8 cellular contexts compared by ENCODE assay signal in genomic region chr11:66467756-66468155, GRCh38. TPM values are rescaled to one million over a fixed set of nuclear protein-coding genes. Genes with fewer than 3 reads are reported as not detected.
DNase-seq lines count a peak whose midpoint lies in the region; ATAC-seq, FAIRE-seq and TF ChIP-seq lines count a peak whose summit lies in the region.

No MANE protein-coding gene starts in this region.

- peak; percentile 29 for DNase-seq in NCI-H345 (lab: John Stamatoyannopoulos, UW)
- no peak for DNase-seq in NCI-H345 treated with DMSO at 0.1 percent for 48 hours (lab: John Stamatoyannopoulos, UW; ENCODE audit: unreplicated experiment)
- peak; percentile 78 for DNase-seq in NCI-H2196 (lab: John Stamatoyannopoulos, UW; ENCODE audit: unreplicated experiment)
- DNase-seq in GM12878 (ENCODE audit: low read depth, low spot score), result no peak
- peak; percentile 38 for DNase-seq in medulla oblongata (ENCODE audit: extremely low spot score)
- DNase-seq in superior temporal gyrus (ENCODE audit: extremely low spot score), result no peak
- no peak for DNase-seq in HEK293T (ENCODE audit: extremely low spot score)

- H4K20me1 ChIP-seq in GM12878 (ENCODE audit: control insufficient read depth, insufficient read depth), result no peaks in the 10 kb centered on the region

- POLR2A ChIA-PET in GM12878 (lab: Charles Lee), result interaction anchor here (0.6 to 2.7 kb wide), 4 partner anchors 12 to 905 kb away, joined by 3 to 13 read pairs (median 9); partner anchors contain the start of genes ACTN3, DPP3 and ZDHHC24
- POLR2A ChIA-PET in HEK293T (lab: Yijun Ruan, JAX), result interaction anchor here (1.9 to 2.7 kb wide), 2 partner anchors 12 to 29 kb away, joined by 4 to 14 read pairs; partner anchors contain the start of genes DPP3 and MRPL11

- no peak for TF ChIP-seq RAD21 in GM12878 (IDR thresholded peaks at IDR 0.05; ENCODE audit: insufficient read depth, low read depth, low read length)

- in situ Hi-C loops in GM12878 (cut with MboI), result no loop called here

- no peak overlapping the region for H3K4me3 ChIP-seq in GM12878
- peak overlapping the region; percentile 86 for H3K4me3 ChIP-seq in urinary bladder (ENCODE audit: low read depth, low read length)

- no peaks in the 10 kb centered on the region for H3K79me2 ChIP-seq in GM12878 (ENCODE audit: control insufficient read depth, insufficient read depth, low read length)

- peak overlapping the region; percentile 66; the same call in 1 of the 2 replicates for H3K4me2 ChIP-seq in GM12878 (ENCODE audit: control insufficient read depth, insufficient read depth)

- SMC1A ChIA-PET in GM12878 (lab: Charles Lee; ENCODE audit: uncharacterized antibody, unreplicated experiment), result no interaction called here

- intact Hi-C loops in GM12878 (cut with micrococcal nuclease; ENCODE audit: unreplicated experiment), result no loop called here

- no TSS peak for BruUV-seq in GM12878 (replicated peaks; lab: Mats Ljungman, UMichigan)

- CTCF ChIA-PET in GM12878 (lab: Yijun Ruan, JAX), result interaction anchor here (0.7 to 3.0 kb wide), 3 partner anchors 11 to 110 kb away, joined by 3 to 26 read pairs (median 4); partner anchors contain the start of gene DPP3
- CTCF ChIA-PET in HEK293T (lab: Yijun Ruan, JAX), result no interaction called here

- H3K9me3 ChIP-seq in GM12878 (replicated peaks; ENCODE audit: control insufficient read depth, insufficient read depth, low read length), result no peaks in the 10 kb centered on the region

- no peak for TF ChIP-seq POLR2A in GM12878 (IDR thresholded peaks at IDR 0.05; ENCODE audit: low read depth, low read length)

- FAIRE-seq in GM12878 (lab: Jason Lieb, UNC), result no peak

- H3K4me1 ChIP-seq in GM12878 (ENCODE audit: control insufficient read depth, insufficient read depth, low read length) (peaks cover 14% of the 10 kb centered on the region), urinary bladder (ENCODE audit: insufficient read depth) (peaks cover 3% of the 10 kb centered on the region)

- H3K27ac ChIP-seq in GM12878 (ENCODE audit: control insufficient read depth, insufficient read depth) (no peak overlapping the region), urinary bladder (ENCODE audit: low read depth) (no peak overlapping the region)

- RAD21 ChIA-PET in GM12878 (lab: Charles Lee; ENCODE audit: unreplicated experiment), result interaction anchor here (1.2 kb wide), 1 partner anchor 13 kb away, joined by 4 read pairs; the partner anchor contains the start of gene DPP3

- TF ChIP-seq CTCF in GM12878 (IDR thresholded peaks at IDR 0.05 in 2 of 3, conservative IDR thresholded peaks at IDR 0.05 in 1 of 3; ENCODE audit: control insufficient read depth in 2 of 3, extremely low read depth in 1 of 3, insufficient read depth in 1 of 3, low read depth in 3 of 3, low read length in 3 of 3), result no peak

- TF ChIP-seq EP300 in GM12878 (IDR thresholded peaks at IDR 0.05; ENCODE audit: borderline replicate concordance in 1 of 2, control insufficient read depth in 1 of 2, low read depth in 2 of 2, low read length in 2 of 2), result no peak

- WGBS in GM12878 (ENCODE audit: insufficient coverage, insufficient replicate concordance, low lambda C conversion rate, missing lambda C conversion rate), result 59% methylated on average over 6 of the region's 6 CpGs
- 48% methylated on average over 6 of the region's 6 CpGs for WGBS in urinary bladder

- H3K36me3 ChIP-seq in GM12878 (ENCODE audit: control insufficient read depth in 2 of 2, insufficient read depth in 2 of 2, low read length in 1 of 2), result no peaks in the 10 kb centered on the region
- no peaks in the 10 kb centered on the region for H3K36me3 ChIP-seq in urinary bladder (ENCODE audit: insufficient read depth)

- H3K9ac ChIP-seq in GM12878 (ENCODE audit: control insufficient read depth, insufficient read depth, low read length), result 0 out of 2 replicates have a peak overlapping the region, but pooled peaks have one; percentile 46

- no peak overlapping the region for H2AFZ ChIP-seq in GM12878 (ENCODE audit: control insufficient read depth, low read depth, low read length)

- no peaks in the 10 kb centered on the region for H3K27me3 ChIP-seq in GM12878 (replicated peaks in 1 of 2; ENCODE audit: control insufficient read depth in 2 of 2, insufficient read depth in 2 of 2, low read length in 1 of 2)

- no peak for ATAC-seq in GM12878

RNA-seq across cellular contexts. Expression of gene PELI3, which starts 1.1 kb away (rescaled TPM):
- 28.8 and 30.6 TPM in 2 replicates for total RNA-seq in GM12878 (2013; cell fraction: nucleolus; rRNA removed)
- total RNA-seq in GM12878 (2014; rRNA removed) (0.98 and 1.1 TPM in 2 replicates), GM12878 (2014; rRNA removed; fragmentation: Illumina TruSeq; extraction: Trizol) (0.54 and 0.97 TPM in 2 replicates), GM12878 (2021) (1.5 and 1.8 TPM in 2 replicates), urinary bladder (7.6 TPM)
- 0.49 TPM for polyA plus RNA-seq in GM12878 (2011; ENCODE audit: low read depth)
- polyA plus RNA-seq in GM12878 (2011; rRNA removed) (0.66 and 1.0 TPM in 2 replicates), GM12878 (2014; fragmentation: Illumina TruSeq; extraction: Trizol) (0.21 and 0.29 TPM in 2 replicates), GM12878 (2014; fragmentation: Nextera tagmentation; extraction: Ambion mirVana) (under 1 TPM; 0.14 to 0.20 TPM), GM12878 (2014; rRNA removed) (0.86 and 1.1 TPM in 2 replicates), GM12878 (2016; fragmentation: Nextera tagmentation; extraction: Ambion mirVana) (under 1 TPM; 0.53 to 0.78 TPM), urinary bladder (22.5 TPM)
- 1.4 and 1.7 TPM in 2 replicates for polyA plus RNA-seq in GM12878 (2011; cell fraction: cytosol; rRNA removed)
- 2.5 and 3.1 TPM in 2 replicates for polyA plus RNA-seq in GM12878 (2011; cell fraction: nucleus; rRNA removed)
- 1.6 and 1.7 TPM in 2 replicates for polyA plus RNA-seq in GM12878 (2012)
- 1.8 and 3.2 TPM in 2 replicates for polyA minus RNA-seq in GM12878 (2011; rRNA and poly(A)+ RNA removed)
- polyA minus RNA-seq in GM12878 (2011; cell fraction: cytosol; rRNA and poly(A)+ RNA removed), result 0.52 and 0.80 TPM in 2 replicates
- 3.7 and 4.9 TPM in 2 replicates for polyA minus RNA-seq in GM12878 (2011; cell fraction: nucleus; rRNA and poly(A)+ RNA removed)

RNA-seq across cellular contexts. Expression of gene DPP3, which starts 12.5 kb away (rescaled TPM):
- total RNA-seq in GM12878 (2013; cell fraction: nucleolus; rRNA removed), result 39.3 and 49.1 TPM in 2 replicates
- total RNA-seq in GM12878 (2014; rRNA removed) (114 and 117 TPM in 2 replicates), GM12878 (2014; rRNA removed; fragmentation: Illumina TruSeq; extraction: Trizol) (44.6 and 47.9 TPM in 2 replicates), GM12878 (2021) (86.4 and 102 TPM in 2 replicates), urinary bladder (16.9 TPM)
- 14.1 TPM for polyA plus RNA-seq in GM12878 (2011; ENCODE audit: low read depth)
- polyA plus RNA-seq in GM12878 (2011; rRNA removed) (34.9 and 73.1 TPM in 2 replicates), GM12878 (2014; fragmentation: Illumina TruSeq; extraction: Trizol) (33.5 and 51.2 TPM in 2 replicates), GM12878 (2014; fragmentation: Nextera tagmentation; extraction: Ambion mirVana) (1 to 10 TPM; 6.0 to 6.3 TPM), GM12878 (2014; rRNA removed) (79.7 and 83.1 TPM in 2 replicates), GM12878 (2016; fragmentation: Nextera tagmentation; extraction: Ambion mirVana) (10 to 100 TPM; 85.6 to 95.7 TPM), urinary bladder (26.8 TPM)
- polyA plus RNA-seq in GM12878 (2011; cell fraction: cytosol; rRNA removed), result 68.1 and 103 TPM in 2 replicates
- 162 and 230 TPM in 2 replicates for polyA plus RNA-seq in GM12878 (2011; cell fraction: nucleus; rRNA removed)
- polyA plus RNA-seq in GM12878 (2012), result 37.5 and 47.0 TPM in 2 replicates
- 107 and 194 TPM in 2 replicates for polyA minus RNA-seq in GM12878 (2011; rRNA and poly(A)+ RNA removed)
- 88.1 and 98.5 TPM in 2 replicates for polyA minus RNA-seq in GM12878 (2011; cell fraction: cytosol; rRNA and poly(A)+ RNA removed)
- polyA minus RNA-seq in GM12878 (2011; cell fraction: nucleus; rRNA and poly(A)+ RNA removed), result 75.1 and 117 TPM in 2 replicates

RNA-seq across cellular contexts. Expression of gene MRPL11, which starts 29.1 kb away (rescaled TPM):
- total RNA-seq in GM12878 (2013; cell fraction: nucleolus; rRNA removed), result 7.5 and 9.0 TPM in 2 replicates
- total RNA-seq in GM12878 (2014; rRNA removed), result 109 and 114 TPM in 2 replicates
- 62.0 and 76.2 TPM in 2 replicates for total RNA-seq in GM12878 (2014; rRNA removed; fragmentation: Illumina TruSeq; extraction: Trizol)
- 110 and 115 TPM in 2 replicates for total RNA-seq in GM12878 (2021)
- 76.1 TPM for polyA plus RNA-seq in GM12878 (2011; ENCODE audit: low read depth)
- 95.8 and 108 TPM in 2 replicates for polyA plus RNA-seq in GM12878 (2011; rRNA removed)
- polyA plus RNA-seq in GM12878 (2011; cell fraction: cytosol; rRNA removed), result 114 and 125 TPM in 2 replicates
- polyA plus RNA-seq in GM12878 (2011; cell fraction: nucleus; rRNA removed), result 57.9 and 60.2 TPM in 2 replicates
- 79.6 and 82.2 TPM in 2 replicates for polyA plus RNA-seq in GM12878 (2012)
- 61.9 and 87.0 TPM in 2 replicates for polyA plus RNA-seq in GM12878 (2014; fragmentation: Illumina TruSeq; extraction: Trizol)
- 10 to 100 TPM; 43.5 to 80.9 TPM for polyA plus RNA-seq in GM12878 (2014; fragmentation: Nextera tagmentation; extraction: Ambion mirVana)
- polyA plus RNA-seq in GM12878 (2014; rRNA removed), result 161 and 178 TPM in 2 replicates
- polyA plus RNA-seq in GM12878 (2016; fragmentation: Nextera tagmentation; extraction: Ambion mirVana), result 100 to 1,000 TPM; 242 to 248 TPM
- 30.4 and 48.3 TPM in 2 replicates for polyA minus RNA-seq in GM12878 (2011; rRNA and poly(A)+ RNA removed)
- 11.4 and 15.9 TPM in 2 replicates for polyA minus RNA-seq in GM12878 (2011; cell fraction: cytosol; rRNA and poly(A)+ RNA removed)
- 3.3 and 3.5 TPM in 2 replicates for polyA minus RNA-seq in GM12878 (2011; cell fraction: nucleus; rRNA and poly(A)+ RNA removed)
- total RNA-seq in urinary bladder, result 32.9 TPM
- 54.9 TPM for polyA plus RNA-seq in urinary bladder

RNA-seq across cellular contexts. Expression of gene BBS1, which starts 42.7 kb away (rescaled TPM):
- total RNA-seq in GM12878 (2013; cell fraction: nucleolus; rRNA removed), result 122 and 129 TPM in 2 replicates
- 9.0 and 10.7 TPM in 2 replicates for total RNA-seq in GM12878 (2014; rRNA removed)
- 6.5 TPM in 2 replicates for total RNA-seq in GM12878 (2014; rRNA removed; fragmentation: Illumina TruSeq; extraction: Trizol)
- total RNA-seq in GM12878 (2021), result 9.9 and 13.1 TPM in 2 replicates
- 7.0 TPM for polyA plus RNA-seq in GM12878 (2011; ENCODE audit: low read depth)
- 9.1 and 12.1 TPM in 2 replicates for polyA plus RNA-seq in GM12878 (2011; rRNA removed)
- 14.0 and 15.0 TPM in 2 replicates for polyA plus RNA-seq in GM12878 (2011; cell fraction: cytosol; rRNA removed)
- polyA plus RNA-seq in GM12878 (2011; cell fraction: nucleus; rRNA removed), result 48.4 and 50.1 TPM in 2 replicates
- 8.3 and 10.4 TPM in 2 replicates for polyA plus RNA-seq in GM12878 (2012)
- polyA plus RNA-seq in GM12878 (2014; fragmentation: Illumina TruSeq; extraction: Trizol), result 7.0 and 9.0 TPM in 2 replicates
- 1 to 10 TPM; 2.5 to 3.1 TPM for polyA plus RNA-seq in GM12878 (2014; fragmentation: Nextera tagmentation; extraction: Ambion mirVana)
- polyA plus RNA-seq in GM12878 (2014; rRNA removed), result 12.9 and 14.7 TPM in 2 replicates
- polyA plus RNA-seq in GM12878 (2016; fragmentation: Nextera tagmentation; extraction: Ambion mirVana), result 1 to 10 TPM; 6.7 to 8.3 TPM
- polyA minus RNA-seq in GM12878 (2011; rRNA and poly(A)+ RNA removed), result 15.5 and 21.1 TPM in 2 replicates
- 5.2 and 7.0 TPM in 2 replicates for polyA minus RNA-seq in GM12878 (2011; cell fraction: cytosol; rRNA and poly(A)+ RNA removed)
- 20.2 and 27.0 TPM in 2 replicates for polyA minus RNA-seq in GM12878 (2011; cell fraction: nucleus; rRNA and poly(A)+ RNA removed)
- total RNA-seq in urinary bladder, result 40.4 TPM
- 33.3 TPM for polyA plus RNA-seq in urinary bladder

RNA-seq across cellular contexts. Expression of gene NPAS4, which starts 46.9 kb away (rescaled TPM):
- not detected in 2 replicates for total RNA-seq in GM12878 (2013; cell fraction: nucleolus; rRNA removed)
- total RNA-seq in GM12878 (2014; rRNA removed) (0.06 TPM in 1 of 2 replicates, not detected in the other), GM12878 (2014; rRNA removed; fragmentation: Illumina TruSeq; extraction: Trizol) (not detected in 2 replicates), GM12878 (2021) (not detected in 2 replicates), urinary bladder (1.6 TPM)
- not detected for polyA plus RNA-seq in GM12878 (2011; ENCODE audit: low read depth)
- polyA plus RNA-seq in GM12878 (2011; rRNA removed) (0.03 TPM in 1 of 2 replicates, not detected in the other), GM12878 (2014; fragmentation: Illumina TruSeq; extraction: Trizol) (not detected in 2 replicates), GM12878 (2014; fragmentation: Nextera tagmentation; extraction: Ambion mirVana) (not detected), GM12878 (2014; rRNA removed) (0.14 and 0.18 TPM in 2 replicates), GM12878 (2016; fragmentation: Nextera tagmentation; extraction: Ambion mirVana) (not detected), urinary bladder (2.4 TPM)
- not detected in 2 replicates for polyA plus RNA-seq in GM12878 (2011; cell fraction: cytosol; rRNA removed)
- 0.04 and 0.06 TPM in 2 replicates for polyA plus RNA-seq in GM12878 (2011; cell fraction: nucleus; rRNA removed)
- polyA plus RNA-seq in GM12878 (2012), result 0.04 and 0.18 TPM in 2 replicates
- polyA minus RNA-seq in GM12878 (2011; rRNA and poly(A)+ RNA removed), result not detected in 2 replicates
- not detected in 2 replicates for polyA minus RNA-seq in GM12878 (2011; cell fraction: cytosol; rRNA and poly(A)+ RNA removed)
- polyA minus RNA-seq in GM12878 (2011; cell fraction: nucleus; rRNA and poly(A)+ RNA removed), result not detected in 2 replicates

Comparison
In these comparisons a context has a peak if more than half of its experiments do, and no peak if none do; other contexts are left out.
1. DNase-seq: peak in NCI-H345 (single experiment), NCI-H2196 (single experiment) and medulla oblongata (single experiment); none in NCI-H345 treated with DMSO at 0.1 percent for 48 hours (single experiment), GM12878 (single experiment), superior temporal gyrus (single experiment) and HEK293T (single experiment).